8 cellular contexts compared by ENCODE assay signal in the genomic region with DNA sequence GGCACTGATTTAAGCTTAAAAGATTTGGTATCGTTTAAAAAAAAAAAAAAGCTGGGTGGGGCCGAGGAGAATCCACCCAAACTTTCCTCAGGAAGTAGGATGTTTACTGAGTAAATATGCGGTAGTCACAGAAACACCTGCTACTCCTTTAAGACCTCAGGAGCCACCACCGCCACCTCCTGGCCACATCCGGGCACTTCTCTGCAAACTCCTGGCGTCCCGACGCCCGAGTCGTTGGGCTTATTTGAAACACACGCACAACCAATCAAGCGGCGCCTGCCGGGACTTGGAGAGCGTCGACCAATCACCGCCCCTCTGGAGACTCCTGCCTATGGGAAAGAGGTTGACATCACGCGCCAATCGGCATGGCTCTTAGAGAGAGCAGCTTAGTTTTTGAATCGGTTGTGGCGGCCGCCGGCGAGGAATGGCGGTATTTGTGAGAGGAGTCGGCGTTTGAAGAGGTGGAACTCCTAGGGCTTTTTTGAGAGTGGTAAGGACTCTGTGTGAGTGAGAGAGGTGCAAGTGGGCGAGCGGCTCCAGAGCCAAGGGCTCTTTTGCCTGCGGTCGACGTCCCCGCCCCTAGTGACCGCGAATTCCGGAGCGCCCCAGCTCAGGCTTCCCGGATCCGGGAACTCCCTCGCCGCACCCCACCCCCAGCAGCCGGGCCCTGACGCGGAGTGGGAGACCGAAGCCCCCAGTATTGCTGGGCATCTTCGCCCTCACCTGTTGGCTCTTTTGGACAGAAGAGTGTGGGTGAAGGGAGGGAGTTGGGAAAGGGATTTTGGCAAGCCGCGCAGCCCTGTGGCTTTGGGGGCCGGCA. TPM values are rescaled to one million over a fixed set of nuclear protein-coding genes. Genes with fewer than 3 reads are reported as not detected.
DNase-seq lines count a peak whose midpoint lies in the region; FAIRE-seq and TF ChIP-seq lines count a peak whose summit lies in the region.

A gene with protein sequence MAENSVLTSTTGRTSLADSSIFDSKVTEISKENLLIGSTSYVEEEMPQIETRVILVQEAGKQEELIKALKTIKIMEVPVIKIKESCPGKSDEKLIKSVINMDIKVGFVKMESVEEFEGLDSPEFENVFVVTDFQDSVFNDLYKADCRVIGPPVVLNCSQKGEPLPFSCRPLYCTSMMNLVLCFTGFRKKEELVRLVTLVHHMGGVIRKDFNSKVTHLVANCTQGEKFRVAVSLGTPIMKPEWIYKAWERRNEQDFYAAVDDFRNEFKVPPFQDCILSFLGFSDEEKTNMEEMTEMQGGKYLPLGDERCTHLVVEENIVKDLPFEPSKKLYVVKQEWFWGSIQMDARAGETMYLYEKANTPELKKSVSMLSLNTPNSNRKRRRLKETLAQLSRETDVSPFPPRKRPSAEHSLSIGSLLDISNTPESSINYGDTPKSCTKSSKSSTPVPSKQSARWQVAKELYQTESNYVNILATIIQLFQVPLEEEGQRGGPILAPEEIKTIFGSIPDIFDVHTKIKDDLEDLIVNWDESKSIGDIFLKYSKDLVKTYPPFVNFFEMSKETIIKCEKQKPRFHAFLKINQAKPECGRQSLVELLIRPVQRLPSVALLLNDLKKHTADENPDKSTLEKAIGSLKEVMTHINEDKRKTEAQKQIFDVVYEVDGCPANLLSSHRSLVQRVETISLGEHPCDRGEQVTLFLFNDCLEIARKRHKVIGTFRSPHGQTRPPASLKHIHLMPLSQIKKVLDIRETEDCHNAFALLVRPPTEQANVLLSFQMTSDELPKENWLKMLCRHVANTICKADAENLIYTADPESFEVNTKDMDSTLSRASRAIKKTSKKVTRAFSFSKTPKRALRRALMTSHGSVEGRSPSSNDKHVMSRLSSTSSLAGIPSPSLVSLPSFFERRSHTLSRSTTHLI (plus strand): TSS at position 359 of the 820 bp plus-strand sequence. CDS start 3,805 bp downstream, outside the sequence.

- in situ Hi-C loops in HAP-1 (cut with MboI; ENCODE audit: low sequenced_read_pairs) = no loop called here

- peaks cover 16% of the 10 kb centered on the region for H3K36me3 ChIP-seq in HAP-1 (replicated peaks)
- H3K36me3 ChIP-seq in MG63 = peaks cover 37% of the 10 kb centered on the region

- peak within 1 kb of the TSS; percentile 93 to 98 (median 96) for H3K4me3 Mint-ChIP-seq in nephron
- peak within 1 kb of the TSS; percentile 98 for H3K4me3 Mint-ChIP-seq in stimulated activated naive CD8-positive, alpha-beta T cell treated with anti-CD3 and anti-CD28 coated beads, Interleukin-15, Interleukin-2, amounts not matched to agents 100 ng/mL and 50 ng/mL, for 24 hours

- H3K27me3 Mint-ChIP-seq in nephron (ENCODE audit: low read depth) = no peaks in the 10 kb centered on the region
- no peaks in the 10 kb centered on the region for H3K27me3 Mint-ChIP-seq in stimulated activated naive CD8-positive, alpha-beta T cell treated with anti-CD3 and anti-CD28 coated beads, Interleukin-15, Interleukin-2, amounts not matched to agents 100 ng/mL and 50 ng/mL, for 24 hours

- H3K4me3 ChIP-seq in HAP-1 (peak within 1 kb of the TSS; percentile 86), MG63 (peak within 1 kb of the TSS; percentile 93), fibroblast of the aortic adventitia (ENCODE audit: low read depth, low read length) (peak within 1 kb of the TSS; percentile 93)

- H3K9me3 ChIP-seq in HAP-1 = no peaks in the 10 kb centered on the region
- H3K9me3 ChIP-seq in MG63 = no peaks in the 10 kb centered on the region

- peaks cover 14% of the 10 kb centered on the region for H3K36me3 Mint-ChIP-seq in nephron (ENCODE audit: low read depth)
- H3K36me3 Mint-ChIP-seq in stimulated activated naive CD8-positive, alpha-beta T cell treated with anti-CD3 and anti-CD28 coated beads, Interleukin-15, Interleukin-2, amounts not matched to agents 100 ng/mL and 50 ng/mL, for 24 hours (ENCODE audit: low read depth) = peaks cover 19% of the 10 kb centered on the region

- H3K27ac Mint-ChIP-seq in nephron = peak within 1 kb of the TSS; percentile 83 to 91 (median 90)
- H3K27ac Mint-ChIP-seq in stimulated activated naive CD8-positive, alpha-beta T cell treated with anti-CD3 and anti-CD28 coated beads, Interleukin-15, Interleukin-2, amounts not matched to agents 100 ng/mL and 50 ng/mL, for 24 hours = peak within 1 kb of the TSS; percentile 97

- peak; percentile 99 for FAIRE-seq in G401.6 (lab: Jason Lieb, UNC)

- peaks cover 18% of the 10 kb centered on the region for H3K4me1 Mint-ChIP-seq in nephron
- peaks cover 34% of the 10 kb centered on the region for H3K4me1 Mint-ChIP-seq in stimulated activated naive CD8-positive, alpha-beta T cell treated with anti-CD3 and anti-CD28 coated beads, Interleukin-15, Interleukin-2, amounts not matched to agents 100 ng/mL and 50 ng/mL, for 24 hours (ENCODE audit: low read depth)

- no peaks in the 10 kb centered on the region for H3K9me3 Mint-ChIP-seq in nephron
- H3K9me3 Mint-ChIP-seq in stimulated activated naive CD8-positive, alpha-beta T cell treated with anti-CD3 and anti-CD28 coated beads, Interleukin-15, Interleukin-2, amounts not matched to agents 100 ng/mL and 50 ng/mL, for 24 hours = no peaks in the 10 kb centered on the region

- H3K27me3 ChIP-seq in HAP-1 (ENCODE audit: low read depth) (no peaks in the 10 kb centered on the region), MG63 (no peaks in the 10 kb centered on the region)

- H3K4me1 ChIP-seq in HAP-1 = peaks cover 25% of the 10 kb centered on the region

- TF ChIP-seq CTCF in fibroblast of the aortic adventitia (IDR thresholded peaks at IDR 0.05; ENCODE audit: insufficient read depth, low read length) (peak; percentile 83), nephron (IDR thresholded peaks at IDR 0.05; ENCODE audit: unreplicated experiment in 3 of 3) (peak; percentile 72 to 77 (median 74))

- peak; percentile 98 to 100 for DNase-seq in HAP-1 (ENCODE audit: low spot score in 2 of 2)
- peak; percentile 99 for DNase-seq in MG63
- DNase-seq in SHP77 treated with DMSO at 0.1 percent for 48 hours (lab: John Stamatoyannopoulos, UW) = peak; percentile 99
- peak; percentile 99 for DNase-seq in activated effector memory CD4-positive, alpha-beta T cell treated with anti-CD3 and anti-CD28 coated beads, Interleukin-2, amount 50 U/mL, for 16 hours
- DNase-seq in fibroblast of the aortic adventitia (ENCODE audit: low read depth) = peak; percentile 100

RNA-seq across cellular contexts. Expression of the gene that starts here (rescaled TPM):
- total RNA-seq in MG63 (2014; rRNA removed; shearing (Covaris generic); ENCODE audit: low replicate concordance) = 49.2 and 84.5 TPM in 2 replicates
- total RNA-seq in fibroblast of the aortic adventitia (ENCODE audit: low replicate concordance) = 13.1 and 70.8 TPM in 2 replicates

Comparison
In these comparisons a context has a peak if more than half of its experiments do, and no peak if none do; other contexts are left out.
1. Peak in every context shown above with its lines: DNase-seq and H3K4me3 ChIP-seq.